ENCODE assay signal across 1 cellular context in the genomic region with DNA sequence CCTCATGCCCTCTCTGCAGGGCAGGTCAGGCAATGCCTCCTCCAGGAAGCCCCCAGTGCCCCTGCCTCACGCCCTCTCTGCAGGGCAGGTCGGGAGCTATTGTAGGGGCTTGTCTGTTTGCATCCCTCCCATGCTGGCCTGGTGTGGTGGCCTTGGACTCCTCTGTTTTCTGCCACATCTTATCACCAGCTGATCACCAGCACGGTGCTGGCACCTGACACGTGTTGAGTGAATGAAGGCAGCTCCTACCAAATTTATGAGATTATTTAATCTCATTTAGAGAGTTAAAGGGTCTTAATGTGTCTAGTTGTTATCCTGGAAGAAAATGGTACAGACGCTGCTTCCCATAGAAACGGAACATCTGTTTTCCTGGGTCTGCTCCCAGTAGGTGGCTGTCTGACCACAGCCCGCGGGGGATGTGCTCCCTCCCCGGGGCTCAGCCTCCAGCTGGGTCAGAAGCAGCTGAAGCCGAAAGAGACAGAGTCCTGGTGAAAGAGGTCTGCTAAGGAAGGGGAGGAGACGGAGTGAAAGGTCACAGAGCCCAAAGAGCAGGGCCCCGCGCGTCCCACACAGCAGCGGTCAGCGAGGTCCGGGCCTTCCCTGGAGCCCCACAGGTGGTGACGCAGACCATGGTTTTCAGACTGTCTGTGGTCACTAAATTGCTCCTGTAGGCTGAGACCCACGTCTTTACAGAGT.
TF ChIP-seq lines count a peak whose summit lies in the region.

No MANE protein-coding gene starts in this region.

TF ChIP-seq in GM23338, 12 proteins besides CTCF, POLR2A, EP300 and RAD21 (continued from another document):
- TF ChIP-seq, protein P1, sequence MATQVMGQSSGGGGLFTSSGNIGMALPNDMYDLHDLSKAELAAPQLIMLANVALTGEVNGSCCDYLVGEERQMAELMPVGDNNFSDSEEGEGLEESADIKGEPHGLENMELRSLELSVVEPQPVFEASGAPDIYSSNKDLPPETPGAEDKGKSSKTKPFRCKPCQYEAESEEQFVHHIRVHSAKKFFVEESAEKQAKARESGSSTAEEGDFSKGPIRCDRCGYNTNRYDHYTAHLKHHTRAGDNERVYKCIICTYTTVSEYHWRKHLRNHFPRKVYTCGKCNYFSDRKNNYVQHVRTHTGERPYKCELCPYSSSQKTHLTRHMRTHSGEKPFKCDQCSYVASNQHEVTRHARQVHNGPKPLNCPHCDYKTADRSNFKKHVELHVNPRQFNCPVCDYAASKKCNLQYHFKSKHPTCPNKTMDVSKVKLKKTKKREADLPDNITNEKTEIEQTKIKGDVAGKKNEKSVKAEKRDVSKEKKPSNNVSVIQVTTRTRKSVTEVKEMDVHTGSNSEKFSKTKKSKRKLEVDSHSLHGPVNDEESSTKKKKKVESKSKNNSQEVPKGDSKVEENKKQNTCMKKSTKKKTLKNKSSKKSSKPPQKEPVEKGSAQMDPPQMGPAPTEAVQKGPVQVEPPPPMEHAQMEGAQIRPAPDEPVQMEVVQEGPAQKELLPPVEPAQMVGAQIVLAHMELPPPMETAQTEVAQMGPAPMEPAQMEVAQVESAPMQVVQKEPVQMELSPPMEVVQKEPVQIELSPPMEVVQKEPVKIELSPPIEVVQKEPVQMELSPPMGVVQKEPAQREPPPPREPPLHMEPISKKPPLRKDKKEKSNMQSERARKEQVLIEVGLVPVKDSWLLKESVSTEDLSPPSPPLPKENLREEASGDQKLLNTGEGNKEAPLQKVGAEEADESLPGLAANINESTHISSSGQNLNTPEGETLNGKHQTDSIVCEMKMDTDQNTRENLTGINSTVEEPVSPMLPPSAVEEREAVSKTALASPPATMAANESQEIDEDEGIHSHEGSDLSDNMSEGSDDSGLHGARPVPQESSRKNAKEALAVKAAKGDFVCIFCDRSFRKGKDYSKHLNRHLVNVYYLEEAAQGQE (IDR thresholded peaks at IDR 0.05; ENCODE audit: unreplicated experiment) = no peak
- TF ChIP-seq EZH2phosphoT487 (IDR thresholded peaks at IDR 0.05; ENCODE audit: unreplicated experiment) = no peak
